ENCODE assay signal across 34 cellular contexts in the genomic region with DNA sequence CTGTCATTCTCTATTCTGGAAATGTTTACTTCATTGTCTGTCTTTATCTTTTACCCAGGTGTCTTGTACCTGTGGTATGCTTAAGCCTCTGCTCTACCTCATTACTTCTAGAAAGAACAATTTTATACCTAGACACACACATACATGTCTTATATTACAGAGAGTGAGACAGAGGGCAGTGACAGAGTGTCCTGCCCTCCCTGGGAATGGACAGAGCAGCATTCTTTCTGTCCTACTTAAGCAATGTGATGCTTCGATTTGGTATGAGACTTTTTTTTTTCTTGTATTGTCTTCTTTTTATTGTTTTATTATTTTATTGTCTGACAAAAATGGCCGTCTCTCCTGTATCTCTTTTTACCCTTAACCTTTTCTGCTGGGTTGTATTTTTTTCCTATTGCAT.
"Had no signal": no experiment of that assay in that cellular context is flagged by ENCODE, and none has a peak within 500 bp of the region (broad histone marks: within the 10 kb centered on the region; RNA-seq: fewer than 3 reads in every experiment).

No MANE protein-coding gene starts in this region.

- H3K4me1 ChIP-seq: esophagus squamous epithelium, neural progenitor cell, parathyroid adenoma, psoas muscle, sigmoid colon, thyroid gland, upper lobe of left lung, vagina had no signal

- ATAC-seq: activated CD4-positive, CD25-positive, alpha-beta regulatory T cell treated with anti-CD3 and anti-CD28 coated beads, Interleukin-2, amount 50 U/mL, for 24 hours; natural killer cell; stimulated activated memory B cell treated with anti-CD40 and anti-IgM and Interleukin-4, amounts not matched to agents 10 μg/mL and 1 μg/mL and 100 μg/mL, for 72 hours; stimulated activated naive CD8-positive, alpha-beta T cell treated with anti-CD3 and anti-CD28 coated beads, Interleukin-15, amount 100 ng/mL, for 72 hours had no signal

- H3K4me3 ChIP-seq: esophagus squamous epithelium, neural progenitor cell, psoas muscle, sigmoid colon, smooth muscle cell, thyroid gland, upper lobe of left lung, vagina had no signal

- H2AFZ ChIP-seq: neural progenitor cell, parathyroid adenoma had no signal

- H3K4me3 Mint-ChIP-seq: activated CD4-positive, alpha-beta memory T cell treated with anti-CD3 and anti-CD28 coated beads for 36 hours; activated naive CD4-positive, alpha-beta T cell treated with anti-CD3 and anti-CD28 coated beads for 36 hours; activated naive CD8-positive, alpha-beta T cell treated with anti-CD3 and anti-CD28 coated beads for 36 hours; activated T-helper 1 cell treated with anti-CD3 and anti-CD28 coated beads, Interleukin-12 subunit alpha, Interleukin-12 subunit beta, Interleukin-2, Interleukin-4 antibody, amounts not matched to agents 30 ng/mL and 10 ng/mL and 1 ng/mL, durations not matched to agents 14 hours and 24 hours and 36 hours; central memory CD8-positive, alpha-beta T cell; memory B cell; natural killer cell; neural progenitor cell; stimulated activated memory B cell treated with anti-CD40 and anti-IgM and Interleukin-4, amounts not matched to agents 10 μg/mL and 1 μg/mL and 100 μg/mL, for 72 hours; stimulated activated naive CD8-positive, alpha-beta T cell treated with anti-CD3 and anti-CD28 coated beads, Interleukin-15, amount 100 ng/mL, for 72 hours; T-helper 1 cell treated with Interleukin-12 subunit alpha and Interleukin-12 subunit beta and Interleukin-4 antibody, amounts not matched to agents 30 μg/mL and 1 μg/mL, for 36 hours had no signal

- H3K27ac Mint-ChIP-seq: activated CD4-positive, alpha-beta memory T cell treated with anti-CD3 and anti-CD28 coated beads for 36 hours; activated naive CD4-positive, alpha-beta T cell treated with anti-CD3 and anti-CD28 coated beads for 36 hours; activated naive CD8-positive, alpha-beta T cell treated with anti-CD3 and anti-CD28 coated beads for 36 hours; activated T-helper 1 cell treated with anti-CD3 and anti-CD28 coated beads, Interleukin-12 subunit alpha, Interleukin-12 subunit beta, Interleukin-2, Interleukin-4 antibody, amounts not matched to agents 30 ng/mL and 10 ng/mL and 1 ng/mL, durations not matched to agents 14 hours and 24 hours and 36 hours; memory B cell; natural killer cell; neural progenitor cell; stimulated activated memory B cell treated with anti-CD40 and anti-IgM and Interleukin-4, amounts not matched to agents 10 μg/mL and 1 μg/mL and 100 μg/mL, for 72 hours; T-helper 1 cell treated with Interleukin-12 subunit alpha and Interleukin-12 subunit beta and Interleukin-4 antibody, amounts not matched to agents 30 μg/mL and 1 μg/mL, for 36 hours had no signal

- H3K27me3 ChIP-seq: esophagus squamous epithelium, neural progenitor cell, sigmoid colon, thyroid gland, upper lobe of left lung, vagina had no signal

- H3K27me3 Mint-ChIP-seq: activated CD4-positive, alpha-beta memory T cell treated with anti-CD3 and anti-CD28 coated beads for 36 hours; activated naive CD8-positive, alpha-beta T cell treated with anti-CD3 and anti-CD28 coated beads for 36 hours; central memory CD8-positive, alpha-beta T cell; memory B cell; stimulated activated memory B cell treated with anti-CD40 and anti-IgM and Interleukin-4, amounts not matched to agents 10 μg/mL and 1 μg/mL and 100 μg/mL, for 72 hours; stimulated activated naive CD8-positive, alpha-beta T cell treated with anti-CD3 and anti-CD28 coated beads, Interleukin-15, amount 100 ng/mL, for 72 hours had no signal

- H3K9me3 Mint-ChIP-seq: activated CD4-positive, alpha-beta memory T cell treated with anti-CD3 and anti-CD28 coated beads for 36 hours; activated naive CD4-positive, alpha-beta T cell treated with anti-CD3 and anti-CD28 coated beads for 36 hours; activated naive CD8-positive, alpha-beta T cell treated with anti-CD3 and anti-CD28 coated beads for 36 hours; activated T-helper 1 cell treated with anti-CD3 and anti-CD28 coated beads, Interleukin-12 subunit alpha, Interleukin-12 subunit beta, Interleukin-2, Interleukin-4 antibody, amounts not matched to agents 30 ng/mL and 10 ng/mL and 1 ng/mL, durations not matched to agents 14 hours and 24 hours and 36 hours; central memory CD8-positive, alpha-beta T cell; memory B cell; natural killer cell; neural progenitor cell; stimulated activated memory B cell treated with anti-CD40 and anti-IgM and Interleukin-4, amounts not matched to agents 10 μg/mL and 1 μg/mL and 100 μg/mL, for 72 hours; stimulated activated naive CD8-positive, alpha-beta T cell treated with anti-CD3 and anti-CD28 coated beads, Interleukin-15, amount 100 ng/mL, for 72 hours; T-helper 1 cell treated with Interleukin-12 subunit alpha and Interleukin-12 subunit beta and Interleukin-4 antibody, amounts not matched to agents 30 μg/mL and 1 μg/mL, for 36 hours had no signal

- H3K36me3 ChIP-seq: esophagus squamous epithelium, neural progenitor cell, sigmoid colon, thyroid gland, upper lobe of left lung, vagina, WERI-Rb-1 had no signal

- H3K4me1 Mint-ChIP-seq: neural progenitor cell; stimulated activated memory B cell treated with anti-CD40 and anti-IgM and Interleukin-4, amounts not matched to agents 10 μg/mL and 1 μg/mL and 100 μg/mL, for 72 hours had no signal

- H3K9ac ChIP-seq: neural progenitor cell, parathyroid adenoma had no signal

- H3K36me3 Mint-ChIP-seq: natural killer cell, neural progenitor cell had no signal

- H3K4me2 ChIP-seq: neural progenitor cell, smooth muscle cell had no signal

- DNase-seq: activated CD4-positive, alpha-beta memory T cell treated with anti-CD3 and anti-CD28 coated beads for 36 hours; activated CD4-positive, alpha-beta T cell treated with anti-CD3 and anti-CD28 coated beads for 48 hours; activated CD8-positive, alpha-beta memory T cell treated with anti-CD3 and anti-CD28 coated beads, Interleukin-2, amount 50 U/mL, for 4 hours; activated effector memory CD4-positive, alpha-beta T cell treated with anti-CD3 and anti-CD28 coated beads, Interleukin-2, amount 50 U/mL, for 16 hours; activated naive CD4-positive, alpha-beta T cell treated with anti-CD3 and anti-CD28 coated beads for 36 hours; activated naive CD8-positive, alpha-beta T cell treated with anti-CD3 and anti-CD28 coated beads for 36 hours; activated T-cell treated with anti-CD3 and anti-CD28 coated beads, Interleukin-2, amount 50 U/mL, for 1 hour; effector CD8-positive, alpha-beta T cell; esophagus squamous epithelium; islet precursor cell; natural killer cell; occipital lobe; psoas muscle; sigmoid colon; stimulated activated CD4-positive, alpha-beta T cell treated with anti-CD3 and anti-CD28 coated beads, Interleukin-1b, Interleukin-23, amount 100 ng/mL, for 48 hours; stimulated activated CD4-positive, alpha-beta T cell treated with anti-CD3 and anti-CD28 coated beads, Interleukin-4, amount 100 ng/mL, for 4 hours; stimulated activated CD8-positive, alpha-beta memory T cell treated with anti-CD3 and anti-CD28 coated beads, Interleukin-4, amount 100 ng/mL, for 48 hours; stimulated activated naive CD8-positive, alpha-beta T cell treated with anti-CD3 and anti-CD28 coated beads, Interleukin-15, amount 100 ng/mL, for 72 hours; substantia nigra; T1000; thyroid gland; upper lobe of left lung; WERI-Rb-1 had no signal

- H3K9me3 ChIP-seq: esophagus squamous epithelium, psoas muscle, sigmoid colon, thyroid gland, upper lobe of left lung, vagina had no signal

- H3K27ac ChIP-seq: epithelial cell of prostate, esophagus squamous epithelium, neural progenitor cell, parathyroid adenoma, psoas muscle, sigmoid colon, thyroid gland, upper lobe of left lung, vagina, WERI-Rb-1 had no signal
